ENCODE assay signal across 15 cellular contexts in genomic region chr1:234775477-234776246, GRCh38.
DNase-seq lines count a peak whose midpoint lies in the region; ATAC-seq and TF ChIP-seq lines count a peak whose summit lies in the region.
"Had no signal": no experiment of that assay in that cellular context is flagged by ENCODE, and none has a peak within 500 bp of the region (broad histone marks: within the 10 kb centered on the region; RNA-seq: fewer than 3 reads in every experiment).

No MANE protein-coding gene starts in this region.

- ATAC-seq in activated CD8-positive, alpha-beta memory T cell treated with anti-CD3 and anti-CD28 coated beads, Interleukin-2, amount 10 ng/mL, durations not matched to agents 7 days and 5 days: no peak
- ATAC-seq in GM18870 (IDR thresholded peaks at IDR 0.05; ENCODE audit: unreplicated experiment): no peak

- H3K27ac ChIP-seq in HL-60 (replicated peaks) (peak overlapping the region; percentile 99), neutrophil (peak overlapping the region; percentile 65)
- H3K27ac ChIP-seq: left ventricle myocardium inferior, thyroid gland had no signal

- no peaks in the 10 kb centered on the region for H3K9me3 ChIP-seq in neutrophil
- H3K9me3 ChIP-seq: adrenal gland, left ventricle myocardium inferior, thyroid gland had no signal

- H3K9me3 Mint-ChIP-seq in activated CD8-positive, alpha-beta memory T cell treated with anti-CD3 and anti-CD28 coated beads, Interleukin-2, amount 10 ng/mL, durations not matched to agents 7 days and 5 days (ENCODE audit: low read depth): no peaks in the 10 kb centered on the region
- H3K9me3 Mint-ChIP-seq in T-helper 2 cell treated with Interferon-gamma antibody and Interleukin-4, amounts not matched to agents 5 μg/mL and 100 μg/mL, for 36 hours: peaks cover 4% of the 10 kb centered on the region

- peaks cover 21% of the 10 kb centered on the region for H3K4me1 Mint-ChIP-seq in activated CD8-positive, alpha-beta memory T cell treated with anti-CD3 and anti-CD28 coated beads, Interleukin-2, amount 10 ng/mL, durations not matched to agents 7 days and 5 days
- H3K4me1 Mint-ChIP-seq in T-helper 2 cell treated with Interferon-gamma antibody and Interleukin-4, amounts not matched to agents 5 μg/mL and 100 μg/mL, for 36 hours (ENCODE audit: low read depth): peaks cover 28% of the 10 kb centered on the region

- TF ChIP-seq CTCF in HL-60 (IDR thresholded peaks at IDR 0.05; ENCODE audit: insufficient read depth, low read length): no peak
- TF ChIP-seq CTCF in neutrophil (IDR thresholded peaks at IDR 0.05): no peak

- no peak overlapping the region for H3K27ac Mint-ChIP-seq in activated CD8-positive, alpha-beta memory T cell treated with anti-CD3 and anti-CD28 coated beads, Interleukin-2, amount 10 ng/mL, durations not matched to agents 7 days and 5 days
- H3K27ac Mint-ChIP-seq in T-helper 2 cell treated with Interferon-gamma antibody and Interleukin-4, amounts not matched to agents 5 μg/mL and 100 μg/mL, for 36 hours: no peak overlapping the region

- H3K4me3 ChIP-seq in HL-60 (replicated peaks; ENCODE audit: insufficient read depth, low read length) (no peak overlapping the region), neutrophil (ENCODE audit: low read depth in 1 of 2, low read length in 1 of 2) (peak overlapping the region; percentile 1 to 22)
- H3K4me3 ChIP-seq: adrenal gland, left ventricle myocardium inferior, thyroid gland had no signal

- no peak overlapping the region for H3K4me3 Mint-ChIP-seq in activated CD8-positive, alpha-beta memory T cell treated with anti-CD3 and anti-CD28 coated beads, Interleukin-2, amount 10 ng/mL, durations not matched to agents 7 days and 5 days
- no peak overlapping the region for H3K4me3 Mint-ChIP-seq in T-helper 2 cell treated with Interferon-gamma antibody and Interleukin-4, amounts not matched to agents 5 μg/mL and 100 μg/mL, for 36 hours

- peaks cover 83 to 84% of the 10 kb centered on the region in 2 experiments for H3K4me1 ChIP-seq in neutrophil (ENCODE audit: control insufficient read depth in 1 of 2, insufficient read depth in 1 of 2, low read depth in 1 of 2, low read length in 1 of 2)

- H3K36me3 ChIP-seq in neutrophil: no peaks in the 10 kb centered on the region
- H3K36me3 ChIP-seq: adrenal gland, left ventricle myocardium inferior, thyroid gland had no signal

- CTCF ChIA-PET in activated CD8-positive, alpha-beta memory T cell treated with anti-CD3 and anti-CD28 coated beads, Interleukin-2, amount 10 ng/mL, durations not matched to agents 7 days and 5 days (lab: Charles Lee): interaction anchor here (1.3 kb wide), 1 partner anchor 466 kb away, joined by 3 read pairs; no protein-coding TSS in a partner anchor

- no peaks in the 10 kb centered on the region for H3K27me3 Mint-ChIP-seq in activated CD8-positive, alpha-beta memory T cell treated with anti-CD3 and anti-CD28 coated beads, Interleukin-2, amount 10 ng/mL, durations not matched to agents 7 days and 5 days
- H3K27me3 Mint-ChIP-seq in T-helper 2 cell treated with Interferon-gamma antibody and Interleukin-4, amounts not matched to agents 5 μg/mL and 100 μg/mL, for 36 hours (ENCODE audit: low read depth): no peaks in the 10 kb centered on the region

- H3K27me3 ChIP-seq in HL-60 (ENCODE audit: insufficient read depth, poor library complexity, severe bottlenecking) (no peaks in the 10 kb centered on the region), neutrophil (no peaks in the 10 kb centered on the region)
- H3K27me3 ChIP-seq: thyroid gland had no signal

- peak; percentile 38 for DNase-seq in activated CD8-positive, alpha-beta memory T cell treated with anti-CD3 and anti-CD28 coated beads, Interleukin-2, amount 10 ng/mL, durations not matched to agents 7 days and 5 days
- DNase-seq in activated CD8-positive, alpha-beta memory T cell treated with anti-CD3 and anti-CD28 coated beads, Interleukin-2, amount 50 U/mL, for 48 hours: no peak
- DNase-seq in HL-60 (ENCODE audit: low read depth in 1 of 2, low spot score in 1 of 2): peak; percentile 87 to 97
- peak; percentile 71 for DNase-seq in T-helper 2 cell treated with Interferon-gamma antibody and Interleukin-4, amounts not matched to agents 5 μg/mL and 100 μg/mL, for 36 hours (ENCODE audit: low spot score)
- no peak for DNase-seq in NCI-H1105 treated with DMSO at 0.1 percent for 48 hours (lab: John Stamatoyannopoulos, UW)
- DNase-seq in NAMALWA (ENCODE audit: low spot score): no peak
- DNase-seq: erythroblast, left ventricle myocardium inferior, NCI-H1048, NCI-H345, T-helper 1 cell, thyroid gland had no signal

- peaks cover 2% of the 10 kb centered on the region for H3K36me3 Mint-ChIP-seq in activated CD8-positive, alpha-beta memory T cell treated with anti-CD3 and anti-CD28 coated beads, Interleukin-2, amount 10 ng/mL, durations not matched to agents 7 days and 5 days
- H3K36me3 Mint-ChIP-seq in T-helper 2 cell treated with Interferon-gamma antibody and Interleukin-4, amounts not matched to agents 5 μg/mL and 100 μg/mL, for 36 hours (ENCODE audit: low read depth): peaks cover 2% of the 10 kb centered on the region

Comparison
In these comparisons a context has a peak if more than half of its experiments do, and no peak if none do; other contexts are left out.
1. DNase-seq: peak in activated CD8-positive, alpha-beta memory T cell treated with anti-CD3 and anti-CD28 coated beads, Interleukin-2, amount 10 ng/mL, durations not matched to agents 7 days and 5 days (single experiment), HL-60 (2 of 2) and T-helper 2 cell treated with Interferon-gamma antibody and Interleukin-4, amounts not matched to agents 5 μg/mL and 100 μg/mL, for 36 hours (single experiment); none in activated CD8-positive, alpha-beta memory T cell treated with anti-CD3 and anti-CD28 coated beads, Interleukin-2, amount 50 U/mL, for 48 hours (single experiment), NCI-H1105 treated with DMSO at 0.1 percent for 48 hours (single experiment) and NAMALWA (single experiment).